In the genomic region with DNA sequence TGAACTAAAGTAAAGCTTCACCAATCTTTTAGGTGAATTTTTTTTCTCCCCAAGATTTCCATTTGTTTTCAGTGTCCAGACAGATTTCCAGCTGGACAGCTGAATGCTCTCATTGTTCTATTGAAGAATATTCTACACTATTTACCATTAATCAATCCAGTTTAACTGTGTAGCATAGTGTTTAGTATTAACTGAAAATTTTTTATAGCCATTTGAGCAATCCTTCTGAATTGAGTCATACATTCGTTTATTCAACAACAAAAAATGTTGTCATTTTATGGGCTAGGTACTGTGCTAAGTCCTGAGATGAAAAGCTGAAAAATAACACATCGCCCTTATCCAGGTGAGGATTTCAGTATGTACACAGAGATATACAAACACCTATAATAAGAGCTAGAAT, we compare ENCODE assay signal across 21 cellular contexts.
A peak's percentile ranks its signal among the peaks of the same experiment; 100 is the strongest.
DNase-seq lines count a peak whose midpoint lies in the region; ATAC-seq, FAIRE-seq and TF ChIP-seq lines count a peak whose summit lies in the region.
"Had no signal": no experiment of that assay in that cellular context is flagged by ENCODE, and none has a peak within 500 bp of the region (broad histone marks: within the 10 kb centered on the region; RNA-seq: fewer than 3 reads in every experiment).

No MANE protein-coding gene starts in this region.

- intact Hi-C loops in MCF 10A (cut with micrococcal nuclease): loop anchor here (5.0 to 10.0 kb wide), 3 partner anchors 84 to 247 kb away; no protein-coding TSS in a partner anchor
- intact Hi-C loops in mammary epithelial cell (cut with micrococcal nuclease): loop anchor here (10.0 kb wide), 2 partner anchors 216 to 326 kb away; no protein-coding TSS in a partner anchor
- intact Hi-C loops in testis (cut with DNase I; ENCODE audit: low total_unique reads): no loop called here

- peak overlapping the region; percentile 58 for H3K27ac Mint-ChIP-seq in MCF 10A (ENCODE audit: low read depth, unreplicated experiment)
- H3K27ac Mint-ChIP-seq: activated naive CD4-positive, alpha-beta T cell treated with anti-CD3 and anti-CD28 coated beads for 36 hours; naive B cell had no signal

- BruUV-seq in MCF 10A (replicated peaks; lab: Mats Ljungman, UMichigan) (no TSS peak), mammary epithelial cell (replicated peaks; lab: Mats Ljungman, UMichigan) (no TSS peak)

- H3K18ac ChIP-seq in mesenchymal stem cell (ENCODE audit: low read depth in 1 of 2, low read length in 2 of 2): no peak overlapping the region

- H2AK5ac ChIP-seq in mesenchymal stem cell (ENCODE audit: low read length, severe bottlenecking): no peak overlapping the region

- POLR2A ChIA-PET in MCF 10A (lab: Yijun Ruan, JAX): interaction anchor here (0.5 to 1.6 kb wide), 5 partner anchors 31 to 1259 kb away, joined by 3 to 5 read pairs (median 3); no protein-coding TSS in a partner anchor

- TF ChIP-seq CTCF in MCF 10A (IDR thresholded peaks at IDR 0.05; ENCODE audit: unreplicated experiment) (no peak), mammary epithelial cell (conservative IDR thresholded peaks at IDR 0.05 in 1 of 2, IDR thresholded peaks at IDR 0.05 in 1 of 2; ENCODE audit: extremely low read depth in 1 of 2, insufficient read depth in 1 of 2, low read depth in 1 of 2, low read length in 2 of 2) (no peak), bronchial epithelial cell (IDR thresholded peaks at IDR 0.05; ENCODE audit: insufficient read depth, low read length, severe bottlenecking) (no peak), testis (IDR thresholded peaks at IDR 0.05) (no peak)

- H3K4me2 ChIP-seq in mammary epithelial cell (ENCODE audit: insufficient read depth, low read depth, low read length) (no peak overlapping the region), mesenchymal stem cell (ENCODE audit: low read length, poor library complexity, severe bottlenecking) (no peak overlapping the region)

- no peaks in the 10 kb centered on the region for H3K27me3 Mint-ChIP-seq in MCF 10A (ENCODE audit: insufficient read depth, unreplicated experiment)
- H3K27me3 Mint-ChIP-seq: naive B cell had no signal

- WGBS in mammary epithelial cell (ENCODE audit: low coverage, missing lambda C conversion rate): 59% methylated on average over 2 of the region's 2 CpGs
- WGBS in mesenchymal stem cell: no CpG with 5 or more reads among the region's 2 CpGs
- WGBS in testis, 2 donors: 71 to 76% methylated on average over 2 of the region's 2 CpGs

- H3K4me1 Mint-ChIP-seq in MCF 10A (ENCODE audit: insufficient read depth, unreplicated experiment): peaks cover 15% of the 10 kb centered on the region
- H3K4me1 Mint-ChIP-seq: naive B cell had no signal

- H3K27ac ChIP-seq in mammary epithelial cell (ENCODE audit: insufficient read depth, low read depth, low read length): no peak overlapping the region
- H3K27ac ChIP-seq in mesenchymal stem cell (ENCODE audit: low read length, poor library complexity, severe bottlenecking): peak overlapping the region; percentile 76
- H3K27ac ChIP-seq in testis: no peak overlapping the region
- H3K27ac ChIP-seq: C4-2B, prostate gland, tibial artery, VCaP had no signal

- no peak overlapping the region for H2BK5ac ChIP-seq in mesenchymal stem cell (ENCODE audit: low read depth, low read length, poor library complexity, severe bottlenecking)

- H3K14ac ChIP-seq in mesenchymal stem cell (ENCODE audit: low read length in 2 of 2): no peak overlapping the region

- DNase-seq in MCF 10A (ENCODE audit: unreplicated experiment): peak; percentile 30
- no peak for DNase-seq in mammary epithelial cell
- peak; percentile 43 for DNase-seq in bronchial epithelial cell (ENCODE audit: low read depth)
- DNase-seq in mesenchymal stem cell: peak; percentile 68
- no peak for DNase-seq in testis
- DNase-seq in putamen (ENCODE audit: low spot score): no peak
- no peak for DNase-seq in T-helper 1 cell
- DNase-seq: 8988T; activated CD4-positive, alpha-beta T cell treated with anti-CD3 and anti-CD28 coated beads, Interleukin-2, amount 50 U/mL, for 48 hours; activated T-cell treated with anti-CD3 and anti-CD28 coated beads for 4 hours; aorta; naive B cell; NCI-H2081; NCI-H524; tibial artery had no signal

- no peak for TF ChIP-seq POLR2A in testis (IDR thresholded peaks at IDR 0.05)

- H4K20me1 ChIP-seq in mammary epithelial cell (ENCODE audit: insufficient read depth, low read length): no peaks in the 10 kb centered on the region

- H3K27me3 ChIP-seq in mammary epithelial cell (ENCODE audit: insufficient read depth, low read length) (no peaks in the 10 kb centered on the region), bronchial epithelial cell (ENCODE audit: control insufficient read depth, insufficient read depth, low read length) (no peaks in the 10 kb centered on the region), mesenchymal stem cell (ENCODE audit: control insufficient read depth in 1 of 2, insufficient read depth in 1 of 2, low read length in 2 of 2) (no peaks in the 10 kb centered on the region), testis (no peaks in the 10 kb centered on the region)
- H3K27me3 ChIP-seq: tibial artery had no signal

- no peak for ATAC-seq in GM18519 (IDR thresholded peaks at IDR 0.05; ENCODE audit: low FRiP score, unreplicated experiment)

- H2BK15ac ChIP-seq in mesenchymal stem cell (ENCODE audit: low read depth, poor library complexity, severe bottlenecking): no peak overlapping the region

- H3K9me3 ChIP-seq in mammary epithelial cell (replicated peaks; ENCODE audit: insufficient read depth, low read length): no peaks in the 10 kb centered on the region
- H3K9me3 ChIP-seq in mesenchymal stem cell (ENCODE audit: control insufficient read depth, low read length): no peaks in the 10 kb centered on the region
- H3K9me3 ChIP-seq in testis: no peaks in the 10 kb centered on the region
- H3K9me3 ChIP-seq: prostate gland, tibial artery had no signal

- H2BK120ac ChIP-seq in mesenchymal stem cell (ENCODE audit: low read depth, low read length): no peak overlapping the region

- H2BK12ac ChIP-seq in mesenchymal stem cell (ENCODE audit: low read length in 2 of 2): no peak overlapping the region

- no peaks in the 10 kb centered on the region for H3K79me2 ChIP-seq in mammary epithelial cell (ENCODE audit: insufficient read depth, low read length)

- no peaks in the 10 kb centered on the region for H3K4me1 ChIP-seq in mammary epithelial cell (ENCODE audit: insufficient read depth, low read length)
- no peaks in the 10 kb centered on the region for H3K4me1 ChIP-seq in mesenchymal stem cell (ENCODE audit: control insufficient read depth, insufficient read depth, low read depth, low read length)
- no peaks in the 10 kb centered on the region for H3K4me1 ChIP-seq in testis
- H3K4me1 ChIP-seq: prostate gland had no signal

- FAIRE-seq in bronchial epithelial cell (lab: Jason Lieb, UNC): no peak
- FAIRE-seq: H1 had no signal

- H3K79me1 ChIP-seq in mesenchymal stem cell (replicated peaks; ENCODE audit: low read length, poor library complexity, severe bottlenecking): no peaks in the 10 kb centered on the region

- H3K9ac ChIP-seq in mammary epithelial cell (ENCODE audit: insufficient read depth, low read length) (no peak overlapping the region), mesenchymal stem cell (ENCODE audit: low read length) (peak overlapping the region; percentile 57)

- H3K4me3 ChIP-seq in mammary epithelial cell (replicated peaks in 1 of 3; ENCODE audit: insufficient read depth in 1 of 3, low read depth in 2 of 3, low read length in 3 of 3): no peak overlapping the region
- H3K4me3 ChIP-seq in bronchial epithelial cell (ENCODE audit: low read depth, low read length): no peak overlapping the region
- no peak overlapping the region for H3K4me3 ChIP-seq in mesenchymal stem cell (ENCODE audit: insufficient read depth in 1 of 2, low read depth in 1 of 2, low read length in 2 of 2)
- H3K4me3 ChIP-seq in testis: no peak overlapping the region
- H3K4me3 ChIP-seq: prostate gland, tibial artery had no signal

- H4K8ac ChIP-seq in mesenchymal stem cell (ENCODE audit: low read length): no peak overlapping the region

- in situ Hi-C loops in mammary epithelial cell (cut with MboI; ENCODE audit: low sequenced_read_pairs in 2 of 2): no loop called here

- no peaks in the 10 kb centered on the region for H3K36me3 ChIP-seq in mammary epithelial cell (ENCODE audit: insufficient read depth, low read length)
- H3K36me3 ChIP-seq in bronchial epithelial cell (ENCODE audit: control insufficient read depth, insufficient read depth, low read length): no peaks in the 10 kb centered on the region
- no peaks in the 10 kb centered on the region for H3K36me3 ChIP-seq in mesenchymal stem cell (ENCODE audit: control insufficient read depth in 1 of 2, insufficient read depth in 2 of 2, low read depth in 1 of 2, low read length in 2 of 2)
- H3K36me3 ChIP-seq in testis (ENCODE audit: low read depth, missing control alignments): no peaks in the 10 kb centered on the region
- H3K36me3 ChIP-seq: prostate gland, tibial artery had no signal

- no peak overlapping the region for H3K23ac ChIP-seq in mesenchymal stem cell (ENCODE audit: low read length in 2 of 2)

- H3K36me3 Mint-ChIP-seq in MCF 10A (ENCODE audit: insufficient read depth, unreplicated experiment): no peaks in the 10 kb centered on the region
- H3K36me3 Mint-ChIP-seq: naive B cell had no signal

- peak overlapping the region; percentile 19 for H3K4me3 Mint-ChIP-seq in MCF 10A (ENCODE audit: unreplicated experiment)
- H3K4me3 Mint-ChIP-seq: activated naive CD4-positive, alpha-beta T cell treated with anti-CD3 and anti-CD28 coated beads for 36 hours; naive B cell had no signal

- dilution Hi-C loops in mammary epithelial cell (cut with HindIII; ENCODE audit: low sequenced_read_pairs): no loop called here

- no peaks in the 10 kb centered on the region for H3K9me3 Mint-ChIP-seq in MCF 10A (ENCODE audit: unreplicated experiment)
- H3K9me3 Mint-ChIP-seq: activated naive CD4-positive, alpha-beta T cell treated with anti-CD3 and anti-CD28 coated beads for 36 hours; naive B cell had no signal

- CTCF ChIA-PET in MCF 10A (lab: Yijun Ruan, JAX) (interaction anchor here (0.5 to 1.2 kb wide), 3 partner anchors 13 to 245 kb away, joined by 3 read pairs; no protein-coding TSS in a partner anchor), mammary epithelial cell (lab: Charles Lee; ENCODE audit: low non-redundant PET) (no interaction called here)

- no peak overlapping the region for H3K4ac ChIP-seq in mesenchymal stem cell (ENCODE audit: low read depth in 1 of 2, low read length in 2 of 2)

- H4K91ac ChIP-seq in mesenchymal stem cell (ENCODE audit: low read length): no peak overlapping the region

- no peak overlapping the region for H2AFZ ChIP-seq in mammary epithelial cell (ENCODE audit: low read depth, low read length)
- H2AFZ ChIP-seq in mesenchymal stem cell (ENCODE audit: low read depth, low read length): no peak overlapping the region

Comparison
In these comparisons a context has a peak if more than half of its experiments do, and no peak if none do; other contexts are left out.
1. DNase-seq: peak in MCF 10A (single experiment), bronchial epithelial cell (single experiment) and mesenchymal stem cell (single experiment); none in mammary epithelial cell (single experiment), testis (single experiment), putamen (single experiment) and T-helper 1 cell (0 of 5).